Comparison of ENCODE assay signal across 8 cellular contexts in the genomic region with DNA sequence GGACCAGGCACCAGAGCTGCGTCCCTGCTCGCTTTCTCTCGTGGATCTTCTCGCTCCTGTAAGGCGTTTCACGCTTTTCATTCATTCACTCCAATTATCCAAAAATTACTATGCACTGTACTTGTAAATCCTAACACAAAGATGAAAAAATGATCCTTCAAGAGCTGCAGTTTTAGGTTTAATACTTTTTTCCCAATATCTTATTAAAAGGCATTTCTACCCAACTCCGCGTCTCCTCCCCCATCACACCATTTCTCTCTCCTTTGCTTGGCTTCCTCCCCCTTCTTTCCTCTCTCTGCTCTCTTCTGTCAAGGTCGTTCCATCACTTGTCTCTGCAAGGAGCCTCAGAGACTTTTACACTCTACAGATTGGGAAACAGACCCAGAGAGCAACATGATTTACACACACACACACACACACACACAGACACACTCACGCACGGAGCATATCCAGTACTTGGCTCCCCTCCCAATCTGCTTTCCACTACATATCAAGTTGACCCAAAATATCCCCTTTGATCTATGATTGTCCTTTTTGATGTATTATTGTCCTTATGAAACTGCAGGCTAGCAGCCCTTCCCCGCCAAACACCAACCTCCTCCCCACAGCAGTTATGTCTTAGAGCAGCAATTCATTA. TPM values are rescaled to one million over a fixed set of nuclear protein-coding genes. Genes with fewer than 3 reads are reported as not detected.
DNase-seq lines count a peak whose midpoint lies in the region; ATAC-seq and TF ChIP-seq lines count a peak whose summit lies in the region.

No MANE protein-coding gene starts in this region.

- peak overlapping the region in 1 of 7 donors; percentile 63 for H3K27ac Mint-ChIP-seq in CD4-positive, alpha-beta memory T cell
- no peak overlapping the region for H3K27ac Mint-ChIP-seq in endothelial cell (ENCODE audit: unreplicated experiment)

- H3K36me3 Mint-ChIP-seq in CD4-positive, alpha-beta memory T cell, result no peaks in the 10 kb centered on the region
- H3K36me3 Mint-ChIP-seq in endothelial cell (ENCODE audit: low read depth, unreplicated experiment), result no peaks in the 10 kb centered on the region

- H3K4me1 ChIP-seq in CD4-positive, alpha-beta memory T cell (ENCODE audit: insufficient read depth, low read length), result no peaks in the 10 kb centered on the region

- H3K4me3 ChIP-seq in CD4-positive, alpha-beta memory T cell (ENCODE audit: low read length in 2 of 2), result peak overlapping the region in 1 of 2 donors; percentile 36
- H3K4me3 ChIP-seq in neural cell (ENCODE audit: low read length), result peak overlapping the region; percentile 81

- no peak overlapping the region for H2AFZ ChIP-seq in neural cell (ENCODE audit: low read depth, low read length)

- intact Hi-C loops in CD4-positive, alpha-beta memory T cell (cut with micrococcal nuclease), result loop anchor here (1.0 kb wide), 2 partner anchors 98 to 355 kb away; no protein-coding TSS in a partner anchor

- H3K79me2 ChIP-seq in neural cell (replicated peaks; ENCODE audit: insufficient read depth, low read length), result no peaks in the 10 kb centered on the region

- no peak for TF ChIP-seq EP300 in neural cell (conservative IDR thresholded peaks at IDR 0.05; ENCODE audit: poor library complexity, severe bottlenecking)

- H3K9me3 ChIP-seq in CD4-positive, alpha-beta memory T cell (ENCODE audit: control insufficient read depth in 1 of 2, low read length in 2 of 2), result no peaks in the 10 kb centered on the region
- H3K9me3 ChIP-seq in neural cell (ENCODE audit: low read length), result no peaks in the 10 kb centered on the region

- CTCF ChIA-PET in CD4-positive, alpha-beta memory T cell (lab: Charles Lee; ENCODE audit: partially characterized antibody), result interaction anchor here (0.7 to 6.1 kb wide), 28 partner anchors 9 to 1430 kb away, joined by 3 to 41 read pairs (median 4); no protein-coding TSS in a partner anchor

- TF ChIP-seq RAD21 in neural cell (conservative IDR thresholded peaks at IDR 0.05), result no peak

- DNase-seq in CD4-positive, alpha-beta memory T cell, result no peak
- DNase-seq in NOMO-1 treated with DMSO at 0.1 percent for 48 hours (lab: John Stamatoyannopoulos, UW; ENCODE audit: unreplicated experiment), result peak; percentile 42
- DNase-seq in endothelial cell (ENCODE audit: low spot score), result no peak
- DNase-seq in occipital lobe (lab: John Stamatoyannopoulos, UW), result no peak
- DNase-seq in NCI-H1048 (lab: John Stamatoyannopoulos, UW), result no peak
- no peak for DNase-seq in NCI-H82 treated with DMSO at 0.1 percent for 48 hours (lab: John Stamatoyannopoulos, UW; ENCODE audit: unreplicated experiment)

- POLR2A ChIA-PET in CD4-positive, alpha-beta memory T cell (lab: Charles Lee; ENCODE audit: partially characterized antibody), result no interaction called here

- no peak overlapping the region for H3K4me2 ChIP-seq in neural cell (ENCODE audit: low read length)

- peak overlapping the region in 7 of 8 donors; percentile 57 to 79 (median 70) for H3K4me3 Mint-ChIP-seq in CD4-positive, alpha-beta memory T cell
- H3K4me3 Mint-ChIP-seq in endothelial cell (ENCODE audit: unreplicated experiment), result peak overlapping the region; percentile 80

- no peak for ATAC-seq in HG03469 (IDR thresholded peaks at IDR 0.05; ENCODE audit: unreplicated experiment)

- H3K9me3 Mint-ChIP-seq in CD4-positive, alpha-beta memory T cell, result peaks cover 0 to 3% (median 0%) of the 10 kb centered on the region in 8 donors
- H3K9me3 Mint-ChIP-seq in endothelial cell (ENCODE audit: unreplicated experiment), result no peaks in the 10 kb centered on the region

- TF ChIP-seq CTCF in endothelial cell (IDR thresholded peaks at IDR 0.05; ENCODE audit: unreplicated experiment), result peak; percentile 21
- no peak for TF ChIP-seq CTCF in neural cell (IDR thresholded peaks at IDR 0.05; ENCODE audit: poor library complexity, severe bottlenecking)

- no peak overlapping the region for H3K9ac ChIP-seq in neural cell (ENCODE audit: low read length)

- no peaks in the 10 kb centered on the region for H3F3A ChIP-seq in neural cell (ENCODE audit: insufficient read depth, low read length, poor library complexity, severe bottlenecking)

- H3K9me2 ChIP-seq in neural cell (ENCODE audit: insufficient read depth, low read length), result no peaks in the 10 kb centered on the region

- H3K27me3 Mint-ChIP-seq in CD4-positive, alpha-beta memory T cell, result peaks cover 35 to 41% of the 10 kb centered on the region in 2 donors
- peaks cover 7% of the 10 kb centered on the region for H3K27me3 Mint-ChIP-seq in endothelial cell (ENCODE audit: unreplicated experiment)

- no peaks in the 10 kb centered on the region for H4K20me1 ChIP-seq in neural cell (ENCODE audit: insufficient read depth)

- peaks cover 9 to 20% (median 13%) of the 10 kb centered on the region in 4 donors for H3K4me1 Mint-ChIP-seq in CD4-positive, alpha-beta memory T cell
- peaks cover 7% of the 10 kb centered on the region for H3K4me1 Mint-ChIP-seq in endothelial cell (ENCODE audit: unreplicated experiment)

- no peaks in the 10 kb centered on the region for H3K36me3 ChIP-seq in CD4-positive, alpha-beta memory T cell (ENCODE audit: insufficient read depth, low read length)
- H3K36me3 ChIP-seq in neural cell (ENCODE audit: insufficient read depth, low read length), result no peaks in the 10 kb centered on the region

- peaks cover 6% of the 10 kb centered on the region for H3K27me3 ChIP-seq in CD4-positive, alpha-beta memory T cell (ENCODE audit: insufficient read depth, low read length)
- peaks cover 21% of the 10 kb centered on the region for H3K27me3 ChIP-seq in neural cell (ENCODE audit: insufficient read depth, low read depth, low read length)

- H3K27ac ChIP-seq in CD4-positive, alpha-beta memory T cell (ENCODE audit: low read depth, low read length), result no peak overlapping the region
- no peak overlapping the region for H3K27ac ChIP-seq in neural cell (ENCODE audit: low read length)

TF ChIP-seq in neural cell, 6 proteins besides CTCF, POLR2A, EP300 and RAD21:
- TF ChIP-seq POLR2AphosphoS5 (IDR thresholded peaks at IDR 0.05) (no peak), EZH2 (IDR thresholded peaks at IDR 0.05; ENCODE audit: borderline replicate concordance, insufficient read depth, low read length, poor library complexity, severe bottlenecking) (no peak), TAF1 (IDR thresholded peaks at IDR 0.05; ENCODE audit: low read depth) (no peak), SMC3 (conservative IDR thresholded peaks at IDR 0.05; ENCODE audit: poor library complexity) (no peak)

RNA-seq across cellular contexts. Expression of a gene that starts 0.5 kb away (rescaled TPM):
- total RNA-seq in CD4-positive, alpha-beta memory T cell, result not detected
- not detected for polyA plus RNA-seq in CD4-positive, alpha-beta memory T cell
- 0.13 TPM for total RNA-seq in endothelial cell (ENCODE audit: unreplicated experiment)
- 0.66 and 1.3 TPM in 2 replicates for polyA plus RNA-seq in neural cell
- polyA minus RNA-seq in neural cell, result 0.73 and 1.4 TPM in 2 replicates
- 1.6 TPM for total RNA-seq in occipital lobe
